ENCODE assay signal across 12 cellular contexts in the genomic region with DNA sequence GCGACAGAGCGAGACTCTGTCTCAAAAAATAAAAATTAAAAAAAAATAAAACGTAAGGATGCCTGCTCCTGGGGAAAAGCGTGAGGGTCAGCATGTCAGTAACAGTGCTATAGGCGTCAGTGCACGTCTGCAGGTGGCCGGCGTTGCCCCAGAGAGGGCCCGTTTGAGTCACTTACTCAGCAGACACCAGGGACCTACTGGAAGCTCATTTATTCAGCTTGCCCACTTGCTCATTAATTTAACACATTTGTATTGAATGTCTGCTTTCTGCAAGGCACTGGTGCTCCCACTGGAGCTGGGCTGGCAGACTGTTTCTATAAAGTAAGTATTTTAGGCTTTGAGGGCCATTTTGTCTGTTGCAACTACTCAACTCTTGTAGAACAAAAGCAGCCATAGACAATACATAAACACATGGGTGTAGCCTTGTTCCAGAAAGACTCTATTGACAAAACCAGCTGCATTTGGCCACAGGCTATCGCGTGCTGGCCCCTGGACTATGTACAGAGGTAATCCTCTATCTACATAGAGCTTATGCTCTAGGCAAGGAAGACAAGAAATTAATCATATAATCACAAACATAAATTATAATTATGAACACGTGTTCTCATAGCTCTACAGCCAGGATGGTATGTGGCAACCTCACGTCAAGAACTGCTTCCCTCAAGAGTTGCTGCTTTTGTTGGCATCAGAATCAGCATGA.
DNase-seq lines count a peak whose midpoint lies in the region; ATAC-seq lines count a peak whose summit lies in the region.
"Had no signal": no experiment of that assay in that cellular context is flagged by ENCODE, and none has a peak within 500 bp of the region (broad histone marks: within the 10 kb centered on the region; RNA-seq: fewer than 3 reads in every experiment).

No MANE protein-coding gene starts in this region.

- in situ Hi-C loops in G401 (cut with HindIII; ENCODE audit: low sequenced_read_pairs) = no loop called here

- DNase-seq in NCI-H345 (lab: John Stamatoyannopoulos, UW) (peak; percentile 30), NCI-H345 treated with DMSO at 0.1 percent for 48 hours (lab: John Stamatoyannopoulos, UW; ENCODE audit: unreplicated experiment) (no peak), NCI-H69 (lab: John Stamatoyannopoulos, UW) (peak; percentile 25), HT-29 (ENCODE audit: low spot score) (no peak), G401 (ENCODE audit: low spot score) (no peak)
- DNase-seq in stimulated activated CD8-positive, alpha-beta memory T cell treated with anti-CD3 and anti-CD28 coated beads, Interleukin-4, amount 100 ng/mL, for 48 hours = peak; percentile 2
- DNase-seq: CD8-positive, alpha-beta T cell; COR-L47; H9 had no signal

- ATAC-seq in esophagus mucosa = peak; percentile 72
- no peak for ATAC-seq in GM21526 (IDR thresholded peaks at IDR 0.05; ENCODE audit: low FRiP score, unreplicated experiment)
- ATAC-seq: CD8-positive, alpha-beta T cell; GM23338 had no signal

Comparison
In these comparisons a context has a peak if more than half of its experiments do, and no peak if none do; other contexts are left out.
1. DNase-seq: peak in NCI-H345 (single experiment), NCI-H69 (single experiment) and stimulated activated CD8-positive, alpha-beta memory T cell treated with anti-CD3 and anti-CD28 coated beads, Interleukin-4, amount 100 ng/mL, for 48 hours (single experiment); none in NCI-H345 treated with DMSO at 0.1 percent for 48 hours (single experiment), HT-29 (single experiment) and G401 (single experiment).